In the genomic region with DNA sequence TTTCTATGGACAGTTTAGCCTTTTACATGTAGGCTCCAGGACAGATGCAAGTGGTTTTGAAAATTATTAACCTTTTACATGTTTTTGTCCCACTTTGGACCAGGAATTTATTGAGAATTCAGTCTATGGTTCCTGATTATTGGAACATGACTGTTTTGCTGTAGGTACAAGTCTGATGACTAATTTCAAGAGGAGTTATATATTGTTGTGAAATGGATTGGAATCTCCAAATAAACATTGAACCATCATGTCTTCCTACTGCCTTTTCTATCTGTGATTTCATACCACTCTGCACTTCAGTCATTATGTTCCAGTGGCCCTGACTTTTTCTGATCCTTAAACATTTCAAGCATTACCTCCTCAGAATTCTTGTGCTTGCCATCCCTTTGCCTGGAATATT, we compare ENCODE assay signal across 30 cellular contexts. TPM values are rescaled to one million over a fixed set of nuclear protein-coding genes. Genes with fewer than 3 reads are reported as not detected.
DNase-seq lines count a peak whose midpoint lies in the region; ATAC-seq and TF ChIP-seq lines count a peak whose summit lies in the region.
"Had no signal": no experiment of that assay in that cellular context is flagged by ENCODE, and none has a peak within 500 bp of the region (broad histone marks: within the 10 kb centered on the region; RNA-seq: fewer than 3 reads in every experiment).

No MANE protein-coding gene starts in this region.

- no peaks in the 10 kb centered on the region for H3K9me3 ChIP-seq in OCI-LY7 (ENCODE audit: low read length)
- H3K9me3 ChIP-seq: A549, body of pancreas, gastroesophageal sphincter, ovary, right lobe of liver, testis had no signal

- ATAC-seq in GM21526 (IDR thresholded peaks at IDR 0.05; ENCODE audit: low FRiP score, unreplicated experiment), result no peak
- ATAC-seq: A549; activated CD8-positive, alpha-beta memory T cell treated with anti-CD3 and anti-CD28 coated beads, Interleukin-2, amount 10 ng/mL, durations not matched to agents 7 days and 5 days; activated naive CD4-positive, alpha-beta T cell treated with anti-CD3 and anti-CD28 coated beads, Interleukin-2, amount 50 U/mL, for 72 hours; body of pancreas; gastroesophageal sphincter; left cardiac atrium; right lobe of liver; stimulated activated memory B cell treated with anti-CD40 and anti-IgM and Interleukin-4, amounts not matched to agents 10 μg/mL and 1 μg/mL and 100 μg/mL, for 72 hours; T-cell had no signal

- no peaks in the 10 kb centered on the region for H4K20me1 ChIP-seq in OCI-LY7 (ENCODE audit: insufficient read depth, low read length)

- TF ChIP-seq CTCF in chondrocyte (IDR thresholded peaks at IDR 0.05) (no peak), OCI-LY7 (conservative IDR thresholded peaks at IDR 0.05; ENCODE audit: low read length) (no peak)

- BruUV-seq in OCI-LY7 (replicated peaks; lab: Mats Ljungman, UMichigan), result no TSS peak

- peaks cover 21% of the 10 kb centered on the region for H3K4me1 Mint-ChIP-seq in chondrocyte (ENCODE audit: low read depth)
- H3K4me1 Mint-ChIP-seq: activated CD8-positive, alpha-beta memory T cell treated with anti-CD3 and anti-CD28 coated beads, Interleukin-2, amount 10 ng/mL, durations not matched to agents 7 days and 5 days; CD8-positive, alpha-beta memory T cell; T-cell had no signal

- CTCF ChIA-PET in OCI-LY7 (lab: Charles Lee; ENCODE audit: unreplicated experiment), result no interaction called here

- H3K36me3 Mint-ChIP-seq in chondrocyte (ENCODE audit: low read depth), result peaks cover 2% of the 10 kb centered on the region

- H3K79me2 ChIP-seq in OCI-LY7 (ENCODE audit: insufficient read depth, low read depth, low read length), result no peaks in the 10 kb centered on the region

- H3K4me3 Mint-ChIP-seq in chondrocyte (ENCODE audit: unreplicated experiment), result no peak overlapping the region
- H3K4me3 Mint-ChIP-seq: activated CD8-positive, alpha-beta memory T cell treated with anti-CD3 and anti-CD28 coated beads, Interleukin-2, amount 10 ng/mL, durations not matched to agents 7 days and 5 days; activated T-helper 1 cell treated with anti-CD3 and anti-CD28 coated beads, Interleukin-12 subunit alpha, Interleukin-12 subunit beta, Interleukin-2, Interleukin-4 antibody, amounts not matched to agents 30 ng/mL and 10 ng/mL and 1 ng/mL, durations not matched to agents 14 hours and 24 hours and 36 hours; CD8-positive, alpha-beta memory T cell; H9; naive B cell; stimulated activated memory B cell treated with anti-CD40 and anti-IgM and Interleukin-4, amounts not matched to agents 10 μg/mL and 1 μg/mL and 100 μg/mL, for 72 hours; T-cell had no signal

- H3K27ac Mint-ChIP-seq in chondrocyte (ENCODE audit: unreplicated experiment), result peak overlapping the region; percentile 28
- H3K27ac Mint-ChIP-seq: activated CD8-positive, alpha-beta memory T cell treated with anti-CD3 and anti-CD28 coated beads, Interleukin-2, amount 10 ng/mL, durations not matched to agents 7 days and 5 days; activated naive CD4-positive, alpha-beta T cell treated with anti-CD3 and anti-CD28 coated beads, Interleukin-2, amount 50 U/mL, for 72 hours; activated T-helper 1 cell treated with anti-CD3 and anti-CD28 coated beads, Interleukin-12 subunit alpha, Interleukin-12 subunit beta, Interleukin-2, Interleukin-4 antibody, amounts not matched to agents 30 ng/mL and 10 ng/mL and 1 ng/mL, durations not matched to agents 14 hours and 24 hours and 36 hours; H9; naive B cell; stimulated activated memory B cell treated with anti-CD40 and anti-IgM and Interleukin-4, amounts not matched to agents 10 μg/mL and 1 μg/mL and 100 μg/mL, for 72 hours; T-cell had no signal

- peaks cover 11% of the 10 kb centered on the region for H3K4me1 ChIP-seq in OCI-LY7 (ENCODE audit: insufficient read depth, low read length, poor library complexity, severe bottlenecking)
- H3K4me1 ChIP-seq: A549, body of pancreas, gastroesophageal sphincter, right lobe of liver, testis had no signal

- H3K9me3 Mint-ChIP-seq in chondrocyte (ENCODE audit: low read depth), result peaks cover 2% of the 10 kb centered on the region
- H3K9me3 Mint-ChIP-seq: activated T-helper 1 cell treated with anti-CD3 and anti-CD28 coated beads, Interleukin-12 subunit alpha, Interleukin-12 subunit beta, Interleukin-2, Interleukin-4 antibody, amounts not matched to agents 30 ng/mL and 10 ng/mL and 1 ng/mL, durations not matched to agents 14 hours and 24 hours and 36 hours; H9; stimulated activated memory B cell treated with anti-CD40 and anti-IgM and Interleukin-4, amounts not matched to agents 10 μg/mL and 1 μg/mL and 100 μg/mL, for 72 hours had no signal

- H3K9me2 ChIP-seq in OCI-LY7 (ENCODE audit: insufficient read depth, low read length), result no peaks in the 10 kb centered on the region

- no peak overlapping the region for H3K4me3 ChIP-seq in OCI-LY7 (ENCODE audit: low read depth, low read length, poor library complexity, severe bottlenecking)
- H3K4me3 ChIP-seq: A549, body of pancreas, gastroesophageal sphincter, ovary, right lobe of liver, testis had no signal

- no peak overlapping the region for H3K27ac ChIP-seq in OCI-LY7 (ENCODE audit: low read depth, low read length, poor library complexity, severe bottlenecking)
- H3K27ac ChIP-seq: A549, body of pancreas, gastroesophageal sphincter, HL-60, ovary, right lobe of liver, testis had no signal

- intact Hi-C loops in OCI-LY7 (cut with micrococcal nuclease; ENCODE audit: unreplicated experiment), result loop anchor here (5.0 kb wide), 1 partner anchor 98 kb away; no protein-coding TSS in a partner anchor

- peaks cover 20% of the 10 kb centered on the region for H3K36me3 ChIP-seq in OCI-LY7 (ENCODE audit: insufficient read depth, low read length)
- H3K36me3 ChIP-seq: ovary, right lobe of liver had no signal

- H3K4me2 ChIP-seq in OCI-LY7 (ENCODE audit: low read length), result no peak overlapping the region
- H3K4me2 ChIP-seq: A549 had no signal

- no peak overlapping the region for H2AFZ ChIP-seq in OCI-LY7 (ENCODE audit: low read length)

- DNase-seq in AG08395 (ENCODE audit: low spot score), result peak; percentile 14
- peak; percentile 30 for DNase-seq in HS-27A (ENCODE audit: low read depth)
- no peak for DNase-seq in chondrocyte (ENCODE audit: low spot score)
- DNase-seq in hepatic stellate cell (ENCODE audit: low spot score), result peak; percentile 15
- no peak for DNase-seq in OCI-LY7 (ENCODE audit: low spot score)
- DNase-seq in NCI-H2081 treated with DMSO at 0.1 percent for 48 hours (lab: John Stamatoyannopoulos, UW), result no peak
- no peak for DNase-seq in NCI-H69 (lab: John Stamatoyannopoulos, UW)
- DNase-seq: activated CD4-positive, alpha-beta T cell treated with anti-CD3 and anti-CD28 coated beads for 48 hours; activated CD8-positive, alpha-beta memory T cell treated with anti-CD3 and anti-CD28 coated beads, Interleukin-2, amount 10 ng/mL, durations not matched to agents 7 days and 5 days; body of pancreas; CD8-positive, alpha-beta memory T cell; cortex of kidney; DMS79; H9; left cardiac atrium; mesendoderm; naive B cell; NCI-H187; NCI-H345; ovary; right lobe of liver; T-cell; testis had no signal

- POLR2A ChIA-PET in OCI-LY7 (lab: Charles Lee), result interaction anchor here (0.7 kb wide), 1 partner anchor 45 kb away, joined by 3 read pairs; no protein-coding TSS in a partner anchor

- no peaks in the 10 kb centered on the region for H3K27me3 Mint-ChIP-seq in chondrocyte (ENCODE audit: low read depth)
- H3K27me3 Mint-ChIP-seq: activated CD8-positive, alpha-beta memory T cell treated with anti-CD3 and anti-CD28 coated beads, Interleukin-2, amount 10 ng/mL, durations not matched to agents 7 days and 5 days; CD8-positive, alpha-beta memory T cell; naive B cell; stimulated activated memory B cell treated with anti-CD40 and anti-IgM and Interleukin-4, amounts not matched to agents 10 μg/mL and 1 μg/mL and 100 μg/mL, for 72 hours; T-cell had no signal

RNA-seq across cellular contexts. Expression of a gene that starts 35.9 kb away (rescaled TPM):
- 12.4 to 19.7 TPM (median 14.4 TPM) in 3 replicates for total RNA-seq in chondrocyte
- total RNA-seq in OCI-LY7 (2014; rRNA removed; shearing (Covaris generic)), result 9.8 and 11.0 TPM in 2 replicates
- total RNA-seq in OCI-LY7 (2022), result 10.1 and 13.5 TPM in 2 replicates

Comparison
In these comparisons a context has a peak if more than half of its experiments do, and no peak if none do; other contexts are left out.
1. DNase-seq: peak in AG08395 (single experiment), HS-27A (single experiment) and hepatic stellate cell (single experiment); none in chondrocyte (single experiment), OCI-LY7 (single experiment), NCI-H2081 treated with DMSO at 0.1 percent for 48 hours (single experiment) and NCI-H69 (single experiment).